8 cellular contexts compared by ENCODE assay signal in the genomic region with DNA sequence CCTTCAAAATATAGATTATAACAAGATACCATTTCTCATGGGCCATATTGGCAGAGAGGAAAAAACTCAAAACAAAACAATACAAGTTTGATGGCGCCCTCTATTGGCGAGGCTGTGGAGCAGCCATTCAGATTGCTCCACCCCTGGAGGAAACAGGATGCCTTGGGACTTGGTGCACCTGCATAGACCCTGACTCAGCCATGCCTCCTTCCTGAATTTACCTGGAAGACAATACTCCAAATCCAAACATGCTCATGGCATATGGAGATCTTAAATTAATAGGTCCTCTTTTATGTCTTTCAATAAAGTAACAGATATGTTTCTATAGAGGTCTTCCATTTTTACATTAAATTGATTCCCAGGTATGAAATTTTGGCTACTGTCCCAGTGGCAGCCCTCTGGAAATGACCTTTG.
DNase-seq lines count a peak whose midpoint lies in the region; ATAC-seq, FAIRE-seq and TF ChIP-seq lines count a peak whose summit lies in the region.

No MANE protein-coding gene starts in this region.

- H3K9me3 ChIP-seq in A549 (no peaks in the 10 kb centered on the region), sigmoid colon (no peaks in the 10 kb centered on the region)

- TF ChIP-seq RAD21 in A549 (conservative IDR thresholded peaks at IDR 0.05 in 1 of 2, IDR thresholded peaks at IDR 0.05 in 1 of 2) = peak; percentile 56 to 73

- intact Hi-C loops in sigmoid colon (cut with DNase I) = no loop called here

- peak; percentile 65 for TF ChIP-seq CTCF in A549 (IDR thresholded peaks at IDR 0.05)
- peak; percentile 93 for TF ChIP-seq CTCF in nephron progenitor cell (IDR thresholded peaks at IDR 0.05)
- TF ChIP-seq CTCF in sigmoid colon (IDR thresholded peaks at IDR 0.05) = no peak

- H3K9me3 Mint-ChIP-seq in nephron progenitor cell = peaks cover 3% of the 10 kb centered on the region

- TF ChIP-seq POLR2A in A549 (IDR thresholded peaks at IDR 0.05; ENCODE audit: low read length) (no peak), GM12892 (IDR thresholded peaks at IDR 0.05; ENCODE audit: low read depth, low read length) (no peak), sigmoid colon (IDR thresholded peaks at IDR 0.05) (no peak)

- ATAC-seq in A549 (peak in 1 of 2 experiments; percentile 60; a peak in 3 of 6 replicates), HG02571 (IDR thresholded peaks at IDR 0.05; ENCODE audit: unreplicated experiment) (no peak)

- H3K4me3 Mint-ChIP-seq in nephron progenitor cell = no peak overlapping the region

- H3K27ac ChIP-seq in A549 (no peak overlapping the region), sigmoid colon (no peak overlapping the region)

- peaks cover 11% of the 10 kb centered on the region for H3K36me3 Mint-ChIP-seq in nephron progenitor cell (ENCODE audit: low read depth)

- no peak for TF ChIP-seq EP300 in A549 (IDR thresholded peaks at IDR 0.05)
- no peak for TF ChIP-seq EP300 in sigmoid colon (IDR thresholded peaks at IDR 0.05)

- no peaks in the 10 kb centered on the region for H3K36me3 ChIP-seq in sigmoid colon

- H3K4me3 ChIP-seq in A549 (no peak overlapping the region), sigmoid colon (no peak overlapping the region)

- no peak overlapping the region for H3K4me2 ChIP-seq in A549

- POLR2A ChIA-PET in A549 (lab: Yijun Ruan, JAX) = no interaction called here

- DNase-seq in A549 (ENCODE audit: low read depth in 1 of 2, low spot score in 1 of 2) (peak; percentile 55 to 69), GM12892 (ENCODE audit: insufficient read length) (peak; percentile 33), NCI-H345 (lab: John Stamatoyannopoulos, UW) (peak; percentile 67), dermis blood vessel endothelial cell (peak; percentile 64), nephron progenitor cell (peak; percentile 72), sigmoid colon (no peak)
- DNase-seq in activated CD4-positive, alpha-beta T cell treated with anti-CD3 and anti-CD28 coated beads for 4 hours = peak; percentile 72 to 80

- peaks cover 17% of the 10 kb centered on the region for H3K4me1 ChIP-seq in A549
- H3K4me1 ChIP-seq in sigmoid colon = peaks cover 0 to 6% (median 0%) of the 10 kb centered on the region in 4 donors

- 0% methylated on average over 2 of the region's 2 CpGs for WGBS in A549 (ENCODE audit: missing lambda C conversion rate)
- WGBS in sigmoid colon, 2 donors = 1 to 10% methylated on average over 2 of the region's 2 CpGs

- FAIRE-seq in A549 (lab: Jason Lieb, UNC) = peak; percentile 76
- FAIRE-seq in GM12892 (lab: Jason Lieb, UNC) = no peak

- H3K27me3 Mint-ChIP-seq in nephron progenitor cell (ENCODE audit: low read depth, poor library complexity) = peaks cover 9% of the 10 kb centered on the region

- CTCF ChIA-PET in A549 (lab: Yijun Ruan, JAX) = interaction anchor here (1.2 to 2.0 kb wide), 4 partner anchors 15 to 128 kb away, joined by 3 to 9 read pairs (median 6); no protein-coding TSS in a partner anchor

- no peak overlapping the region for H3K27ac Mint-ChIP-seq in nephron progenitor cell

- peaks cover 0 to 6% (median 0%) of the 10 kb centered on the region in 3 donors for H3K27me3 ChIP-seq in sigmoid colon

- peaks cover 28% of the 10 kb centered on the region for H3K4me1 Mint-ChIP-seq in nephron progenitor cell

TF ChIP-seq in A549, 52 proteins besides CTCF, POLR2A, EP300 and RAD21:
- no peak for TF ChIP-seq FOSB (CRISPR knock-in tag; IDR thresholded peaks at IDR 0.05)
- no peak for TF ChIP-seq HOXA7 (CRISPR knock-in tag; IDR thresholded peaks at IDR 0.05)
- TF ChIP-seq JUN (IDR thresholded peaks at IDR 0.05) = no peak
- TF ChIP-seq RCOR1 (IDR thresholded peaks at IDR 0.05; ENCODE audit: low read depth, low read length) = no peak
- TF ChIP-seq HDAC2 (IDR thresholded peaks at IDR 0.05) = no peak
- TF ChIP-seq FOXS1 (CRISPR knock-in tag; IDR thresholded peaks at IDR 0.05) = no peak
- TF ChIP-seq RFX5 (IDR thresholded peaks at IDR 0.05) = no peak
- no peak for TF ChIP-seq CBX8 (IDR thresholded peaks at IDR 0.05)
- no peak for TF ChIP-seq NPAS2 (CRISPR knock-in tag; IDR thresholded peaks at IDR 0.05; ENCODE audit: borderline replicate concordance)
- TF ChIP-seq MYC (IDR thresholded peaks at IDR 0.05; ENCODE audit: borderline replicate concordance, low read length) = no peak
- TF ChIP-seq GATA3 (IDR thresholded peaks at IDR 0.05; ENCODE audit: borderline replicate concordance) = no peak
- no peak for TF ChIP-seq SREBF2 (IDR thresholded peaks at IDR 0.05)
- TF ChIP-seq FOSL2 (IDR thresholded peaks at IDR 0.05) = no peak
- TF ChIP-seq FOSL2 (CRISPR knock-in tag; IDR thresholded peaks at IDR 0.05) = no peak
- TF ChIP-seq BHLHE40 (IDR thresholded peaks at IDR 0.05; ENCODE audit: low read depth, low read length) = no peak
- no peak for TF ChIP-seq CEBPB (IDR thresholded peaks at IDR 0.05)
- TF ChIP-seq, protein P1, sequence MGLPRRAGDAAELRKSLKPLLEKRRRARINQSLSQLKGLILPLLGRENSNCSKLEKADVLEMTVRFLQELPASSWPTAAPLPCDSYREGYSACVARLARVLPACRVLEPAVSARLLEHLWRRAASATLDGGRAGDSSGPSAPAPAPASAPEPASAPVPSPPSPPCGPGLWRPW (IDR thresholded peaks at IDR 0.05) = no peak
- no peak for TF ChIP-seq TFCP2L1 (CRISPR knock-in tag; IDR thresholded peaks at IDR 0.05)
- no peak for TF ChIP-seq RNF2 (IDR thresholded peaks at IDR 0.05; ENCODE audit: borderline replicate concordance, low read depth)
- TF ChIP-seq, protein P2, sequence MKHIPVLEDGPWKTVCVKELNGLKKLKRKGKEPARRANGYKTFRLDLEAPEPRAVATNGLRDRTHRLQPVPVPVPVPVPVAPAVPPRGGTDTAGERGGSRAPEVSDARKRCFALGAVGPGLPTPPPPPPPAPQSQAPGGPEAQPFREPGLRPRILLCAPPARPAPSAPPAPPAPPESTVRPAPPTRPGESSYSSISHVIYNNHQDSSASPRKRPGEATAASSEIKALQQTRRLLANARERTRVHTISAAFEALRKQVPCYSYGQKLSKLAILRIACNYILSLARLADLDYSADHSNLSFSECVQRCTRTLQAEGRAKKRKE (CRISPR knock-in tag; IDR thresholded peaks at IDR 0.05; ENCODE audit: low read depth) = no peak
- TF ChIP-seq, protein P3, sequence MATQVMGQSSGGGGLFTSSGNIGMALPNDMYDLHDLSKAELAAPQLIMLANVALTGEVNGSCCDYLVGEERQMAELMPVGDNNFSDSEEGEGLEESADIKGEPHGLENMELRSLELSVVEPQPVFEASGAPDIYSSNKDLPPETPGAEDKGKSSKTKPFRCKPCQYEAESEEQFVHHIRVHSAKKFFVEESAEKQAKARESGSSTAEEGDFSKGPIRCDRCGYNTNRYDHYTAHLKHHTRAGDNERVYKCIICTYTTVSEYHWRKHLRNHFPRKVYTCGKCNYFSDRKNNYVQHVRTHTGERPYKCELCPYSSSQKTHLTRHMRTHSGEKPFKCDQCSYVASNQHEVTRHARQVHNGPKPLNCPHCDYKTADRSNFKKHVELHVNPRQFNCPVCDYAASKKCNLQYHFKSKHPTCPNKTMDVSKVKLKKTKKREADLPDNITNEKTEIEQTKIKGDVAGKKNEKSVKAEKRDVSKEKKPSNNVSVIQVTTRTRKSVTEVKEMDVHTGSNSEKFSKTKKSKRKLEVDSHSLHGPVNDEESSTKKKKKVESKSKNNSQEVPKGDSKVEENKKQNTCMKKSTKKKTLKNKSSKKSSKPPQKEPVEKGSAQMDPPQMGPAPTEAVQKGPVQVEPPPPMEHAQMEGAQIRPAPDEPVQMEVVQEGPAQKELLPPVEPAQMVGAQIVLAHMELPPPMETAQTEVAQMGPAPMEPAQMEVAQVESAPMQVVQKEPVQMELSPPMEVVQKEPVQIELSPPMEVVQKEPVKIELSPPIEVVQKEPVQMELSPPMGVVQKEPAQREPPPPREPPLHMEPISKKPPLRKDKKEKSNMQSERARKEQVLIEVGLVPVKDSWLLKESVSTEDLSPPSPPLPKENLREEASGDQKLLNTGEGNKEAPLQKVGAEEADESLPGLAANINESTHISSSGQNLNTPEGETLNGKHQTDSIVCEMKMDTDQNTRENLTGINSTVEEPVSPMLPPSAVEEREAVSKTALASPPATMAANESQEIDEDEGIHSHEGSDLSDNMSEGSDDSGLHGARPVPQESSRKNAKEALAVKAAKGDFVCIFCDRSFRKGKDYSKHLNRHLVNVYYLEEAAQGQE (IDR thresholded peaks at IDR 0.05) = no peak

Comparison
In these comparisons a context has a peak if more than half of its experiments do, and no peak if none do; other contexts are left out.
1. CTCF ChIP-seq: peak in A549 (single experiment) and nephron progenitor cell (single experiment); none in sigmoid colon (0 of 4).